Comparison of ENCODE assay signal across 12 cellular contexts in the genomic region with DNA sequence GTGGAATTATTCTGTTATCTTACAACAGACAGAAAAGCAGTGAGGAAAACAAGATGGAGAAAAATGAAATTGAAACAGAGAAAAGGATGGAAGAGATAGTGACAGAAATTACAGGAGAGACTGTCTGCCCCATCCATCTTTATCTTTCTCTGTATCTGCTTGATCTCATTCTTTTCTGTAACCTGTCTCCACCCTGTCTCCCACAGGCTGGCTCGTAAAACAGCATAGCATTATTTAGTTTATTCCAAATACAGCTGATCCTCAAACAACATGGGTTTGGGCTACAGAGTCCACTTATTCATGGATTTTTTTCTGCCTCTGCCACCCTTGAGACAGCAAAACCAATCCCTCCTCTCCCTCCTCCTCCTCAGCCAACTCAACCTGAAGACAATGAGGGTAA.
"Had no signal": no experiment of that assay in that cellular context is flagged by ENCODE, and none has a peak within 500 bp of the region (broad histone marks: within the 10 kb centered on the region; RNA-seq: fewer than 3 reads in every experiment).

No MANE protein-coding gene starts in this region.

- H3K4me3 ChIP-seq: adrenal gland, coronary artery, right atrium auricular region, smooth muscle cell, tibial artery had no signal

- H3K4me1 ChIP-seq: adrenal gland, tibial artery had no signal

- H3K27me3 ChIP-seq: adrenal gland, right atrium auricular region, tibial artery had no signal

- H3K4me2 ChIP-seq: smooth muscle cell had no signal

- DNase-seq: activated CD4-positive, alpha-beta T cell treated with anti-CD3 and anti-CD28 coated beads for 4 hours; activated naive CD4-positive, alpha-beta T cell treated with anti-CD3 and anti-CD28 coated beads, Interleukin-2, amount 50 U/mL, for 16 hours; adrenal gland; caudate nucleus; effector CD8-positive, alpha-beta T cell; kidney glomerular epithelial cell; natural killer cell; tibial artery had no signal

- H3K9me3 ChIP-seq: adrenal gland, right atrium auricular region, tibial artery had no signal

- ATAC-seq: natural killer cell; stimulated activated effector memory CD8-positive, alpha-beta T cell treated with anti-CD3 and anti-CD28 coated beads, Interleukin-12 subunit alpha, Interleukin-12 subunit beta, amount 100 ng/mL, for 72 hours had no signal

- H3K27ac ChIP-seq: adrenal gland, coronary artery, right atrium auricular region, tibial artery had no signal

- H3K36me3 ChIP-seq: adrenal gland, right atrium auricular region, tibial artery had no signal
